ENCODE assay signal across 29 cellular contexts in genomic region chr10:106655165-106655564, GRCh38.
"Had no signal": no experiment of that assay in that cellular context is flagged by ENCODE, and none has a peak within 500 bp of the region (broad histone marks: within the 10 kb centered on the region; RNA-seq: fewer than 3 reads in every experiment).

No MANE protein-coding gene starts in this region.

- H3K4me3 ChIP-seq: colonic mucosa, esophagus squamous epithelium, gastrocnemius medialis, heart right ventricle, left ventricle myocardium inferior, lower lobe of right lung, mucosa of descending colon had no signal

- ATAC-seq: effector memory CD8-positive, alpha-beta T cell; esophagus mucosa; left cardiac atrium; left lobe of liver; lower lobe of right lung; mucosa of descending colon; naive thymus-derived CD8-positive, alpha-beta T cell had no signal

- H3K4me3 Mint-ChIP-seq: dendritic cell treated with granulocyte-macrophage colony-stimulating factor and Interleukin-4, amounts not matched to agents 40 ng/mL and 50 ng/mL, for 4 days; effector memory CD8-positive, alpha-beta T cell; endodermal cell; mesothelial cell of epicardium; naive B cell; naive thymus-derived CD8-positive, alpha-beta T cell had no signal

- H3K9me3 ChIP-seq: colonic mucosa, esophagus squamous epithelium, gastrocnemius medialis, heart right ventricle, left ventricle myocardium inferior, lower lobe of right lung, mucosa of descending colon had no signal

- H3K27ac Mint-ChIP-seq: dendritic cell treated with granulocyte-macrophage colony-stimulating factor and Interleukin-4, amounts not matched to agents 40 ng/mL and 50 ng/mL, for 4 days; effector memory CD8-positive, alpha-beta T cell; endodermal cell; mesothelial cell of epicardium; naive B cell; naive thymus-derived CD8-positive, alpha-beta T cell had no signal

- H3K36me3 Mint-ChIP-seq: mesothelial cell of epicardium; naive B cell; naive thymus-derived CD8-positive, alpha-beta T cell had no signal

- H3K36me3 ChIP-seq: colonic mucosa, esophagus squamous epithelium, gastrocnemius medialis, heart right ventricle, left ventricle myocardium inferior, lower lobe of right lung had no signal

- H3K27me3 ChIP-seq: colonic mucosa, esophagus squamous epithelium, gastrocnemius medialis, heart right ventricle had no signal

- H3K4me1 ChIP-seq: colonic mucosa, esophagus squamous epithelium, gastrocnemius medialis, left ventricle myocardium inferior, lower lobe of right lung had no signal

- DNase-seq: colonic mucosa; cortex of kidney; effector CD8-positive, alpha-beta T cell; effector memory CD8-positive, alpha-beta T cell; endodermal cell; erythroblast; esophagus squamous epithelium; foreskin fibroblast; foreskin melanocyte; gastrocnemius medialis; glutamatergic neuron; head of caudate nucleus; heart right ventricle; hippocampal formation; left cardiac atrium; left ventricle myocardium inferior; lower lobe of right lung; mesenchymal stem cell; mucosa of descending colon; naive B cell; naive thymus-derived CD8-positive, alpha-beta T cell had no signal

- H3K9me3 Mint-ChIP-seq: dendritic cell treated with granulocyte-macrophage colony-stimulating factor and Interleukin-4, amounts not matched to agents 40 ng/mL and 50 ng/mL, for 4 days; endodermal cell; mesothelial cell of epicardium had no signal

- H3K27me3 Mint-ChIP-seq: dendritic cell treated with granulocyte-macrophage colony-stimulating factor and Interleukin-4, amounts not matched to agents 40 ng/mL and 50 ng/mL, for 4 days; effector memory CD8-positive, alpha-beta T cell; naive B cell had no signal

- H3K4me1 Mint-ChIP-seq: endodermal cell; mesothelial cell of epicardium; naive B cell; naive thymus-derived CD8-positive, alpha-beta T cell had no signal

- FAIRE-seq: endometrium, islet of Langerhans, keratinocyte had no signal

- H3K27ac ChIP-seq: colonic mucosa, epithelial cell of prostate, esophagus squamous epithelium, gastrocnemius medialis, left ventricle myocardium inferior, lower lobe of right lung had no signal
